ENCODE assay signal across 1 cellular context in the genomic region with DNA sequence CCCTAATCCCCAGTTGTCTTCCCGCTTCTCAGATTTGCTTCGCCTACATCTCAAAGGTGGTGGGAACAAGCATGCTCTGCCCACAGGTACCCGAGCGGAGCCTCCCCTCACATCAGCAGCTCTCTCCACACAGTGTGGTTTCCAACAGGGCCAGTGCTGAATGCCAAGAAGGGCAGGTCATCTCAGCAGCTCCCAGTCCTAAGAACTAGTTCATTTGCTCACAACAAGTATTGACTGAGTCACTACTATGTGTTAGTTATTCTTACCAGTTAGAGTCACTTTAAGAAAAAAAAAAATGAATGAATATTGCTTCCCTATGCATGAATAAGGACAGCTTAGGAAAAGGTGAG.
TF ChIP-seq lines count a peak whose summit lies in the region.

No MANE protein-coding gene starts in this region.

TF ChIP-seq in H1, 55 proteins besides CTCF, POLR2A, EP300 and RAD21 (continued from another document):
- TF ChIP-seq HDAC2 (IDR thresholded peaks at IDR 0.05; ENCODE audit: borderline replicate concordance in 1 of 2, low read depth in 2 of 2, low read length in 2 of 2) (no peak), RXRA (IDR thresholded peaks at IDR 0.05; ENCODE audit: insufficient read depth, low read depth, low read length) (no peak), BCL11A (IDR thresholded peaks at IDR 0.05; ENCODE audit: low read depth in 2 of 2, low read length in 2 of 2) (no peak), SUZ12 (IDR thresholded peaks at IDR 0.05; ENCODE audit: low read length) (no peak), TAF1 (IDR thresholded peaks at IDR 0.05; ENCODE audit: low read depth, low read length) (no peak), SIRT6 (IDR thresholded peaks at IDR 0.05; ENCODE audit: low read length) (no peak), SRF (IDR thresholded peaks at IDR 0.05; ENCODE audit: low read depth, low read length) (no peak), RNF2 (IDR thresholded peaks at IDR 0.05; ENCODE audit: borderline replicate concordance, low read depth, low read length, missing control alignments, poor library complexity, severe bottlenecking) (no peak), JUND (IDR thresholded peaks at IDR 0.05; ENCODE audit: low read length) (no peak), POLR2AphosphoS5 (IDR thresholded peaks at IDR 0.05; ENCODE audit: low read depth, low read length) (no peak), SIN3A (conservative IDR thresholded peaks at IDR 0.05 in 1 of 2, IDR thresholded peaks at IDR 0.05 in 1 of 2; ENCODE audit: low read depth in 1 of 2, low read length in 2 of 2) (no peak)
